In genomic region chr10:110415809-110416208, GRCh38 we compare ENCODE assay signal across 1 cellular context.
TF ChIP-seq lines count a peak whose summit lies in the region.

No MANE protein-coding gene starts in this region.

TF ChIP-seq in GM12878, 131 proteins besides CTCF, POLR2A, EP300 and RAD21 (continued from another document):
- no peak for TF ChIP-seq ZNF687 (IDR thresholded peaks at IDR 0.05)
